1 cellular context compared by ENCODE assay signal in the genomic region with DNA sequence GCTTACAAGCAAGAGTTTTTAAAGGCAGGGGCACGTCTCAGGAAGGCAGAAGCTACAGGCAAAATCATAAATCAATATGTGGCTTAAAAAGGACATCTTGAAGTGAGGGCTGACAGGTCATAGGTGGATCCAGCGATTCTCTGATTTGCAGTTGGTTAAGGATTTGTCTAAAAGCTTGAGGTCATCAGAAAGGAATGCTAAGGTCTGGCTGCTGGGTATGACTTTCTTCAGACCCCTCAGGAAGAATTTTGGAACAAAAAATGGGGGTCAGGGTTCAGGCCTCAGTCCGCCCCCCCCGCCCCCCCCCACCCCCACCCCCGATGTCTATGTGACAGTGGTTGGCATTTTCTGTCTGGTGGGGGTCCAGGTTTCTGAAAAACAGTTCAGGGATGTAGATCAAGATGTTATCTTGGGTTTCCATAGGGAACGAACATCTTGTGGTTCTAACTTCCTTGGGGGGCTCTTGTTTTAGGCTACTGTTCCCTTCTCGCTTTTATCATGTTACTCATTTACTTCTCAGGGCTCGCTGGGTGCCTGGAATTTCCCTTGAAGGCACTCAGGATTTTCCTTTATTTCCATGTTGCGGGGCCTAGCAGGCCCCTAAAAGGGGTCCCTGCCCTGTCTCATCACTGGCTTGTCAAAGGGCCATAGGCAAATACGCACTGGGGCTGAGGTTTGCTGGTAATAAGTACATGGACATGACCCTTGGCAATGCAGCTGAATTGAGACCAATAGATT.
TF ChIP-seq lines count a peak whose summit lies in the region.

No MANE protein-coding gene starts in this region.

TF ChIP-seq in K562, 482 proteins besides CTCF, POLR2A, EP300 and RAD21:
- no peak for TF ChIP-seq MED1 (CRISPR knock-in tag; IDR thresholded peaks at IDR 0.05; ENCODE audit: borderline replicate concordance)
- TF ChIP-seq SP1 (CRISPR knock-in tag; IDR thresholded peaks at IDR 0.05) = no peak
- TF ChIP-seq, protein P1, sequence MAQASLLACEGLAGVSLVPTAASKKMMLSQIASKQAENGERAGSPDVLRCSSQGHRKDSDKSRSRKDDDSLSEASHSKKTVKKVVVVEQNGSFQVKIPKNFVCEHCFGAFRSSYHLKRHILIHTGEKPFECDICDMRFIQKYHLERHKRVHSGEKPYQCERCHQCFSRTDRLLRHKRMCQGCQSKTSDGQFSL (CRISPR knock-in tag; IDR thresholded peaks at IDR 0.05) = no peak
- TF ChIP-seq, protein P1 (tag; IDR thresholded peaks at IDR 0.05) = 0 out of 4 replicates have a peak, but pooled peaks of 1 of the 2 experiments have one; percentile 16
- TF ChIP-seq MEIS2 (IDR thresholded peaks at IDR 0.05; ENCODE audit: partially characterized antibody) = peak; percentile 31
- TF ChIP-seq ZNF76 (CRISPR knock-in tag; IDR thresholded peaks at IDR 0.05; ENCODE audit: borderline replicate concordance) = no peak
- no peak for TF ChIP-seq POLR3A (IDR thresholded peaks at IDR 0.05; ENCODE audit: borderline replicate concordance, extremely low read depth, insufficient read depth, insufficient read length)
- no peak for TF ChIP-seq POLR2AphosphoS2 (IDR thresholded peaks at IDR 0.05; ENCODE audit: low read length)
